In genomic region chr9:95201201-95201600, GRCh38 we compare ENCODE assay signal across 28 cellular contexts.
"Had no signal": no experiment of that assay in that cellular context is flagged by ENCODE, and none has a peak within 500 bp of the region (broad histone marks: within the 10 kb centered on the region; RNA-seq: fewer than 3 reads in every experiment).

No MANE protein-coding gene starts in this region.

- DNase-seq: activated CD4-positive, alpha-beta T cell treated with anti-CD3 and anti-CD28 coated beads for 4 hours; activated CD4-positive, alpha-beta T cell treated with anti-CD3 and anti-CD28 coated beads, Interleukin-2, amount 50 U/mL, for 4 hours; activated gamma-delta T cell; activated naive CD8-positive, alpha-beta T cell treated with anti-CD3 and anti-CD28 coated beads, Interleukin-2, amount 50 U/mL, for 24 hours; amygdala; brain microvascular endothelial cell; cortex of kidney; effector memory CD8-positive, alpha-beta T cell; foreskin melanocyte; heart right ventricle; left ventricle myocardium inferior; naive thymus-derived CD4-positive, alpha-beta T cell; nucleus accumbens; pancreas; retina; stimulated activated CD4-positive, alpha-beta T cell treated with anti-CD3 and anti-CD28 coated beads, Interleukin-4, amount 100 ng/mL, for 24 hours; stimulated activated naive CD8-positive, alpha-beta T cell treated with anti-CD3 and anti-CD28 coated beads, Interleukin-15, amount 100 ng/mL, for 72 hours; substantia nigra; SW 1271; T-helper 9 cell; upper lobe of left lung had no signal

- H3K27me3 ChIP-seq: brain microvascular endothelial cell, heart right ventricle, pancreas, upper lobe of left lung, vagina had no signal

- H3K9me3 ChIP-seq: heart right ventricle, left ventricle myocardium inferior, pancreas, prostate gland, upper lobe of left lung, vagina had no signal

- H3K4me1 ChIP-seq: pancreas, prostate gland, upper lobe of left lung had no signal

- H3K36me3 ChIP-seq: brain microvascular endothelial cell, heart right ventricle, left ventricle myocardium inferior, pancreas, prostate gland, upper lobe of left lung, vagina had no signal

- ATAC-seq: activated naive CD8-positive, alpha-beta T cell treated with anti-CD3 and anti-CD28 coated beads, Interleukin-2, amount 50 U/mL, for 24 hours; effector memory CD8-positive, alpha-beta T cell; heart right ventricle; naive thymus-derived CD4-positive, alpha-beta T cell; pancreas; sciatic nerve; stimulated activated effector memory CD8-positive, alpha-beta T cell treated with anti-CD3 and anti-CD28 coated beads, Interleukin-12 subunit alpha, Interleukin-12 subunit beta, amount 100 ng/mL, for 72 hours; stimulated activated naive CD8-positive, alpha-beta T cell treated with anti-CD3 and anti-CD28 coated beads, Interleukin-15, amount 100 ng/mL, for 72 hours had no signal

- H3K27ac ChIP-seq: brain microvascular endothelial cell, heart right ventricle, left ventricle myocardium inferior, pancreas, prostate gland, skin epidermis, upper lobe of left lung, vagina, VCaP had no signal

- H3K4me3 ChIP-seq: heart right ventricle, left ventricle myocardium inferior, lung, pancreas, prostate gland, skin epidermis, upper lobe of left lung, vagina had no signal
